In the genomic region with DNA sequence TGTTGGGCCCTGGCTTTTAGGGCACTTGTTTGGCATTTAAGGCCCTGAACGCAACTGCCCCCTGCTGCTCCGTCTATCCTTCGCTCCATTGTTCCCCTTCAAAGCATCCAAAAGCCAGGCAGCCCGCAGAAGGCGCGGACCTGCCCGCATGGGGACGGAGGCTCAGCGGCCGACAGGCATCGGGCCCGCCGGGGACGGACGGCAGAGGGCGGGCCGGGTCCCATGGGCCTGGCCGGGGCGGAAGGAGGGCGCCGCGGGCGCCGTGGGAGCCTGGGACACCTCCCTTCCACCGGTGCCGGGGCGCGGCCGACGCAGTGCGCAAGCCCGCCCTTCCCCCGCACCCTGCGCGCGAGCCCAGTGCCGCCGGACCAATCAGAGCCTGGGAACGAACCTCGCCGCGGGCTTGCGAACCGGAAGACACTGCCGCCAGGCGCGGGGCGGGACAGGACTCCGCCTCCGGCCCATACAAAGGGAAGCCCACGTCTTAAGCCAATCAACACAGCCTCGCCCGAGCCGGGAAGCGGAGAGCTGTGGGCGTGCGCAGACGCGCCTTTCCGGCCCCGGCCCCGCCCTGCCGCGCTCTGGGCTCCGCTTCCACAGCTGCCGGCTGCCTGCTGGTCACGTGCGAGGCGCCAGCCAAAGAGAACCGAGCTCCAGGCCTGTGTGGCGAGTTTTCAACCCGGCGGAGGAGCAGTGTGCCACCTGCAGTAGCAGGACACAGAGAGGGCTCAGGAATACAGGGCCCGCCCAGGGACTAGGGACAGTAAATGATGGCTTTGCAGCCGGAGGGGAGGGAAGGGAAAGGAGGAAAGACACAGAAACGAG, we compare ENCODE assay signal across 8 cellular contexts. TPM values are rescaled to one million over a fixed set of nuclear protein-coding genes. Genes with fewer than 3 reads are reported as not detected.
DNase-seq lines count a peak whose midpoint lies in the region; ATAC-seq lines count a peak whose summit lies in the region.

No MANE protein-coding gene starts in this region.

- H3K27me3 ChIP-seq in effector memory CD4-positive, alpha-beta T cell (replicated peaks; ENCODE audit: control insufficient read depth, insufficient read depth, low read length, poor library complexity, severe bottlenecking), result no peaks in the 10 kb centered on the region

- peak overlapping the region; percentile 98 for H3K27ac ChIP-seq in effector memory CD4-positive, alpha-beta T cell (ENCODE audit: insufficient read depth, low read length, poor library complexity, severe bottlenecking)

- ATAC-seq in GM21360 (IDR thresholded peaks at IDR 0.05; ENCODE audit: unreplicated experiment), result peak; percentile 64

- DNase-seq in COR-L47 (lab: John Stamatoyannopoulos, UW), result peak; percentile 96
- peak; percentile 99 for DNase-seq in HT-29 (ENCODE audit: low spot score)
- peak; percentile 98 for DNase-seq in NK-92 treated with Interleukin-12 subunit alpha and Interleukin-12 subunit beta, amount 100 ng/mL, for 24 hours (lab: John Stamatoyannopoulos, UW)
- peak; percentile 84 to 86 for DNase-seq in activated CD8-positive, alpha-beta memory T cell treated with anti-CD3 and anti-CD28 coated beads for 4 hours (ENCODE audit: low read depth in 2 of 2)
- peak; percentile 90 to 95 (median 90) for DNase-seq in effector memory CD4-positive, alpha-beta T cell
- peak; percentile 95 for DNase-seq in medulla oblongata (ENCODE audit: extremely low spot score)
- peak; percentile 77 to 90 (median 88) for DNase-seq in stimulated activated CD4-positive, alpha-beta T cell treated with anti-CD3 and anti-CD28 coated beads, TNF-alpha, amount 100 ng/mL, for 48 hours (ENCODE audit: low read depth in 3 of 3)

- H3K4me1 ChIP-seq in effector memory CD4-positive, alpha-beta T cell (ENCODE audit: control insufficient read depth, insufficient read depth, low read length, poor library complexity, severe bottlenecking), result peaks cover 24% of the 10 kb centered on the region

- peaks cover 8% of the 10 kb centered on the region for H3K36me3 ChIP-seq in effector memory CD4-positive, alpha-beta T cell (ENCODE audit: control insufficient read depth, insufficient read depth, low read length)

- peak overlapping the region; percentile 60 for H3K4me3 ChIP-seq in effector memory CD4-positive, alpha-beta T cell (ENCODE audit: insufficient read depth, low read depth, low read length, poor library complexity, severe bottlenecking)

- H3K9me3 ChIP-seq in effector memory CD4-positive, alpha-beta T cell (ENCODE audit: control insufficient read depth, low read length), result no peaks in the 10 kb centered on the region

RNA-seq across cellular contexts. Expression of a gene that starts 2.1 kb away (rescaled TPM):
- 3.4 and 6.5 TPM in 2 replicates for total RNA-seq in HT-29 (2014; rRNA removed; shearing (Covaris generic))

RNA-seq across cellular contexts. Expression of a gene that starts 6.7 kb away (rescaled TPM):
- total RNA-seq in HT-29 (2014; rRNA removed; shearing (Covaris generic)), result 304 and 321 TPM in 2 replicates

RNA-seq across cellular contexts. Expression of a gene that starts 16.3 kb away (rescaled TPM):
- total RNA-seq in HT-29 (2014; rRNA removed; shearing (Covaris generic)), result 0.08 and 0.91 TPM in 2 replicates

RNA-seq across cellular contexts. Expression of a gene that starts 23.7 kb away (rescaled TPM):
- total RNA-seq in HT-29 (2014; rRNA removed; shearing (Covaris generic)), result not detected in 2 replicates

RNA-seq across cellular contexts. Expression of a gene that starts 42.2 kb away (rescaled TPM):
- total RNA-seq in HT-29 (2014; rRNA removed; shearing (Covaris generic)), result not detected in 2 replicates

Comparison
In these comparisons a context has a peak if more than half of its experiments do, and no peak if none do; other contexts are left out.
1. Peak in every context shown above with its lines: DNase-seq, ATAC-seq, H3K4me3 ChIP-seq and H3K27ac ChIP-seq.